Comparison of ENCODE assay signal across 21 cellular contexts in genomic region chr22:17104336-17104935, GRCh38.
"Had no signal": no experiment of that assay in that cellular context is flagged by ENCODE, and none has a peak within 500 bp of the region (broad histone marks: within the 10 kb centered on the region; RNA-seq: fewer than 3 reads in every experiment).

No MANE protein-coding gene starts in this region.

- ATAC-seq: psoas muscle; right lobe of liver; stimulated activated effector memory CD8-positive, alpha-beta T cell treated with anti-CD3 and anti-CD28 coated beads, Interleukin-12 subunit alpha, Interleukin-12 subunit beta, amount 100 ng/mL, for 72 hours had no signal

- H3K4me3 Mint-ChIP-seq: activated naive CD8-positive, alpha-beta T cell; endodermal cell; mesothelial cell of epicardium; stimulated activated effector memory CD8-positive, alpha-beta T cell treated with anti-CD3 and anti-CD28 coated beads, Interleukin-12 subunit alpha, Interleukin-12 subunit beta, amount 100 ng/mL, for 72 hours; type B pancreatic cell had no signal

- H3K9me3 ChIP-seq: psoas muscle, right lobe of liver, SK-N-SH, stomach, testis had no signal

- H3K4me3 ChIP-seq: lung, psoas muscle, right lobe of liver, smooth muscle cell, stomach, testis had no signal

- H3K36me3 Mint-ChIP-seq: mesothelial cell of epicardium had no signal

- DNase-seq: activated CD4-positive, alpha-beta T cell treated with anti-CD3 and anti-CD28 coated beads, Interleukin-2, amount 50 U/mL, for 1 hour; activated CD8-positive, alpha-beta memory T cell treated with anti-CD3 and anti-CD28 coated beads, Interleukin-2, amount 50 U/mL, for 48 hours; activated gamma-delta T cell; activated T-cell treated with anti-CD3 and anti-CD28 coated beads, Interleukin-2, amount 50 U/mL, for 48 hours; amygdala; central memory CD4-positive, alpha-beta T cell; endodermal cell; hypothalamus; islet precursor cell; psoas muscle; right lobe of liver; SK-N-SH; stimulated activated CD4-positive, alpha-beta T cell treated with anti-CD3 and anti-CD28 coated beads, Interleukin-4, amount 100 ng/mL, for 24 hours; stomach; testis had no signal

- H3K27ac ChIP-seq: psoas muscle, right lobe of liver, stomach, testis had no signal

- H3K4me1 ChIP-seq: psoas muscle, right lobe of liver, testis had no signal

- H3K27me3 Mint-ChIP-seq: activated naive CD8-positive, alpha-beta T cell; type B pancreatic cell had no signal

- H3K4me1 Mint-ChIP-seq: endodermal cell, mesothelial cell of epicardium had no signal

- H3K27me3 ChIP-seq: right lobe of liver, stomach, testis had no signal

- H3K27ac Mint-ChIP-seq: activated naive CD8-positive, alpha-beta T cell; endodermal cell; mesothelial cell of epicardium; stimulated activated effector memory CD8-positive, alpha-beta T cell treated with anti-CD3 and anti-CD28 coated beads, Interleukin-12 subunit alpha, Interleukin-12 subunit beta, amount 100 ng/mL, for 72 hours; type B pancreatic cell had no signal

- H3K9me3 Mint-ChIP-seq: endodermal cell; mesothelial cell of epicardium; stimulated activated effector memory CD8-positive, alpha-beta T cell treated with anti-CD3 and anti-CD28 coated beads, Interleukin-12 subunit alpha, Interleukin-12 subunit beta, amount 100 ng/mL, for 72 hours; type B pancreatic cell had no signal
